ENCODE assay signal across 34 cellular contexts in genomic region chr5:67657055-67657454, GRCh38.
"Had no signal": no experiment of that assay in that cellular context is flagged by ENCODE, and none has a peak within 500 bp of the region (broad histone marks: within the 10 kb centered on the region; RNA-seq: fewer than 3 reads in every experiment).

No MANE protein-coding gene starts in this region.

- H3K27me3 ChIP-seq: adrenal gland, body of pancreas, brain microvascular endothelial cell, breast epithelium had no signal

- H3K27ac ChIP-seq: adrenal gland, body of pancreas, brain microvascular endothelial cell, breast epithelium, VCaP had no signal

- H3K4me1 ChIP-seq: adrenal gland, body of pancreas, breast epithelium had no signal

- H3K36me3 ChIP-seq: adrenal gland, brain microvascular endothelial cell, breast epithelium had no signal

- DNase-seq: activated B cell treated with CpG ODN at 0.5 μM for 24 hours; activated CD4-positive, alpha-beta memory T cell treated with anti-CD3 and anti-CD28 coated beads for 36 hours; activated CD4-positive, alpha-beta T cell treated with anti-CD3 and anti-CD28 coated beads for 4 hours; activated CD4-positive, alpha-beta T cell treated with anti-CD3 and anti-CD28 coated beads, Interleukin-2, amount 10 ng/mL, durations not matched to agents 24 days and 14 days; activated CD4-positive, alpha-beta T cell treated with anti-CD3 and anti-CD28 coated beads, Interleukin-2, amount 50 U/mL, for 1 hour; activated CD4-positive, alpha-beta T cell treated with anti-CD3 and anti-CD28 coated beads, Interleukin-2, amount 50 U/mL, for 4 hours; activated CD4-positive, CD25-positive, alpha-beta regulatory T cell treated with anti-CD3 and anti-CD28 coated beads, Interleukin-2, amount 50 U/mL, for 72 hours; activated CD8-positive, alpha-beta memory T cell treated with anti-CD3 and anti-CD28 coated beads, Interleukin-2, amount 50 U/mL, for 4 hours; activated CD8-positive, alpha-beta T cell treated with anti-CD3 and anti-CD28 coated beads for 36 hours; activated effector memory CD4-positive, alpha-beta T cell treated with anti-CD3 and anti-CD28 coated beads, Interleukin-2, amount 50 U/mL, for 16 hours; activated gamma-delta T cell treated with Interleukin-2 at 50 U/mL for 16 hours; activated naive CD4-positive, alpha-beta T cell; activated naive CD4-positive, alpha-beta T cell treated with anti-CD3 and anti-CD28 coated beads for 36 hours; activated naive CD4-positive, alpha-beta T cell treated with anti-CD3 and anti-CD28 coated beads, Interleukin-2, amount 50 U/mL, for 16 hours; activated naive CD8-positive, alpha-beta T cell treated with anti-CD3 and anti-CD28 coated beads for 36 hours; activated T-cell treated with anti-CD3 and anti-CD28 coated beads for 4 hours; activated T-cell treated with anti-CD3 and anti-CD28 coated beads, Interleukin-2, amount 50 U/mL, for 1 hour; activated T-cell treated with anti-CD3 and anti-CD28 coated beads, Interleukin-2, amount 50 U/mL, for 4 hours; activated T-cell treated with anti-CD3 and anti-CD28 coated beads, Interleukin-2, amount 50 U/mL, for 72 hours; adrenal gland; amniotic stem cell; aorta; body of pancreas; brain microvascular endothelial cell; central memory CD4-positive, alpha-beta T cell; T-helper 1 cell; T-helper 2 cell; T-helper 9 cell had no signal

- ATAC-seq: activated CD8-positive, alpha-beta T cell treated with anti-CD3 and anti-CD28 coated beads for 36 hours; activated naive CD4-positive, alpha-beta T cell treated with anti-CD3 and anti-CD28 coated beads, Interleukin-2, amount 50 U/mL, for 72 hours; activated T-cell treated with anti-CD3 and anti-CD28 coated beads, Interleukin-2, amount 50 U/mL, for 4 hours; activated T-cell treated with anti-CD3 and anti-CD28 coated beads, Interleukin-2, amount 50 U/mL, for 72 hours; activated T-helper 17 cell treated with anti-CD3 and anti-CD28 coated beads, Interleukin-2, amount 50 U/mL, for 72 hours; body of pancreas had no signal

- H3K9me3 ChIP-seq: adrenal gland, body of pancreas, breast epithelium had no signal

- H3K4me3 ChIP-seq: adrenal gland, body of pancreas, breast epithelium had no signal

- FAIRE-seq: astrocyte, TTC549 had no signal
